Comparison of ENCODE assay signal across 16 cellular contexts in the genomic region with DNA sequence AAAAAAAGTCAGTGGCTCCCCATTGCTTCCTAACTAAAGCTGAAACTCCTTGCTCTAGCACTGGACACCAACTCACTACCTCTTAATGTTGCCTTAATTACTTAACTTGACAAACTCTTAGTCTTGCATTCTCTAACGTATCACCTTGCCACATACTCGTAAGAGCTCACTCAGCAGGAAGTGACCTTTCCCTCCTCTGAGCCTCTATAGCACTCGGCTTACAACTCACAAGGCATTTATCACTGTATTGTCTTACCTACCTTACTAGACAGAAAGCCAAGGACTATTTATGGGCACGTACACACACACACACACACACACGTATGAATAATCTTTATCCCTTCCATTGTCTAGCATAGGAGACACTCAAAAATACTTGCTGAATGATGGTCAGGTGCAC. TPM values are rescaled to one million over a fixed set of nuclear protein-coding genes. Genes with fewer than 3 reads are reported as not detected.
DNase-seq lines count a peak whose midpoint lies in the region; ATAC-seq and TF ChIP-seq lines count a peak whose summit lies in the region.
"Had no signal": no experiment of that assay in that cellular context is flagged by ENCODE, and none has a peak within 500 bp of the region (broad histone marks: within the 10 kb centered on the region; RNA-seq: fewer than 3 reads in every experiment).

No MANE protein-coding gene starts in this region.

- H3K27ac ChIP-seq in left lung = no peak overlapping the region
- no peak overlapping the region for H3K27ac ChIP-seq in upper lobe of right lung
- no peak overlapping the region for H3K27ac ChIP-seq in SK-N-SH (ENCODE audit: low read depth in 2 of 2, low read length in 1 of 2)
- H3K27ac ChIP-seq: prostate gland had no signal

- H2AFZ ChIP-seq in SK-N-SH (ENCODE audit: low read depth) = no peak overlapping the region

- H3K36me3 ChIP-seq in left lung = no peaks in the 10 kb centered on the region
- H3K36me3 ChIP-seq in upper lobe of right lung = no peaks in the 10 kb centered on the region
- H3K36me3 ChIP-seq in SK-N-SH (replicated peaks in 1 of 2; ENCODE audit: control insufficient read depth in 1 of 2, insufficient read depth in 2 of 2, low read length in 1 of 2) = no peaks in the 10 kb centered on the region
- H3K36me3 ChIP-seq: prostate gland had no signal

- TF ChIP-seq RAD21 in SK-N-SH (IDR thresholded peaks at IDR 0.05; ENCODE audit: low read length) = no peak

- peak; percentile 16 to 70 for ATAC-seq in activated naive CD4-positive, alpha-beta T cell treated with anti-CD3 and anti-CD28 coated beads, Interleukin-2, amount 50 U/mL, for 72 hours
- ATAC-seq in left lung = peak; percentile 57
- ATAC-seq in upper lobe of right lung = peak; percentile 39

- no peaks in the 10 kb centered on the region for H3F3A ChIP-seq in SK-N-SH (replicated peaks; ENCODE audit: insufficient read depth)

- H3K27me3 Mint-ChIP-seq in activated naive CD4-positive, alpha-beta T cell treated with anti-CD3 and anti-CD28 coated beads, Interleukin-2, amount 50 U/mL, for 24 hours = no peaks in the 10 kb centered on the region

- H3K4me1 ChIP-seq in left lung (peaks cover 0 to 3% of the 10 kb centered on the region in 2 donors), upper lobe of right lung (no peaks in the 10 kb centered on the region), SK-N-SH (ENCODE audit: control insufficient read depth in 1 of 2, insufficient read depth in 2 of 2, low read depth in 1 of 2, low read length in 1 of 2) (peaks cover 4 to 11% of the 10 kb centered on the region in 2 experiments)
- H3K4me1 ChIP-seq: prostate gland had no signal

- no peaks in the 10 kb centered on the region for H3K9me3 Mint-ChIP-seq in activated naive CD4-positive, alpha-beta T cell treated with anti-CD3 and anti-CD28 coated beads, Interleukin-2, amount 50 U/mL, for 24 hours
- no peaks in the 10 kb centered on the region for H3K9me3 Mint-ChIP-seq in activated naive CD4-positive, alpha-beta T cell treated with anti-CD3 and anti-CD28 coated beads, Interleukin-2, amount 50 U/mL, for 72 hours

- H3K36me3 Mint-ChIP-seq in activated naive CD4-positive, alpha-beta T cell treated with anti-CD3 and anti-CD28 coated beads, Interleukin-2, amount 50 U/mL, for 24 hours = peaks cover 4% of the 10 kb centered on the region
- peaks cover 0 to 13% of the 10 kb centered on the region in 2 donors for H3K36me3 Mint-ChIP-seq in activated naive CD4-positive, alpha-beta T cell treated with anti-CD3 and anti-CD28 coated beads, Interleukin-2, amount 50 U/mL, for 72 hours

- WGBS in SK-N-SH (ENCODE audit: low lambda C conversion rate) = 90% methylated on average over 5 of the region's 5 CpGs

- CTCF ChIA-PET in SK-N-SH (lab: Yijun Ruan, JAX) = interaction anchor here (1.0 kb wide), 1 partner anchor 14 kb away, joined by 4 read pairs; no protein-coding TSS in a partner anchor

- H3K4me2 ChIP-seq in SK-N-SH = no peak overlapping the region

- no peaks in the 10 kb centered on the region for H3K9me3 ChIP-seq in left lung
- no peaks in the 10 kb centered on the region for H3K9me3 ChIP-seq in upper lobe of right lung
- no peaks in the 10 kb centered on the region for H3K9me3 ChIP-seq in SK-N-SH
- H3K9me3 ChIP-seq: prostate gland had no signal

- no peaks in the 10 kb centered on the region for H4K20me1 ChIP-seq in SK-N-SH (ENCODE audit: insufficient read depth)

- DNase-seq in activated naive CD4-positive, alpha-beta T cell (lab: John Stamatoyannopoulos, UW) = no peak
- no peak for DNase-seq in activated naive CD4-positive, alpha-beta T cell treated with anti-CD3 and anti-CD28 coated beads, Interleukin-2, amount 50 U/mL, for 72 hours (ENCODE audit: low spot score in 2 of 2)
- DNase-seq in left lung = no peak
- DNase-seq in upper lobe of right lung = no peak
- DNase-seq in NOMO-1 treated with DMSO at 0.1 percent for 48 hours (lab: John Stamatoyannopoulos, UW; ENCODE audit: unreplicated experiment) = no peak
- DNase-seq in SK-N-SH = no peak
- no peak for DNase-seq in NAMALWA (ENCODE audit: low spot score)
- DNase-seq: activated CD8-positive, alpha-beta memory T cell treated with anti-CD3 and anti-CD28 coated beads, Interleukin-2, amount 50 U/mL, for 48 hours; AML-193; HCEC 1CT; hippocampal formation; NCI-H526 treated with DMSO at 0.1 percent for 48 hours; SHP77 treated with DMSO at 0.1 percent for 48 hours had no signal

- H3K79me2 ChIP-seq in SK-N-SH (ENCODE audit: insufficient read depth) = no peaks in the 10 kb centered on the region

- no peaks in the 10 kb centered on the region for H3K27me3 ChIP-seq in left lung
- H3K27me3 ChIP-seq in upper lobe of right lung = no peaks in the 10 kb centered on the region
- H3K27me3 ChIP-seq in SK-N-SH (ENCODE audit: insufficient read depth) = no peaks in the 10 kb centered on the region

- POLR2A ChIA-PET in SK-N-SH (lab: Yijun Ruan, JAX) = no interaction called here

- H3K4me3 Mint-ChIP-seq in activated naive CD4-positive, alpha-beta T cell treated with anti-CD3 and anti-CD28 coated beads, Interleukin-2, amount 50 U/mL, for 24 hours = peak overlapping the region; percentile 57

- TF ChIP-seq CTCF in left lung (IDR thresholded peaks at IDR 0.05) (no peak), upper lobe of right lung (IDR thresholded peaks at IDR 0.05) (no peak), SK-N-SH (IDR thresholded peaks at IDR 0.05) (no peak)

- intact Hi-C loops in left lung (cut with DNase I) (no loop called here), upper lobe of right lung (cut with DNase I) (no loop called here)

- no peaks in the 10 kb centered on the region for H3K9me2 ChIP-seq in SK-N-SH

- H3K4me3 ChIP-seq in left lung (no peak overlapping the region), upper lobe of right lung (no peak overlapping the region), SK-N-SH (ENCODE audit: low read depth in 2 of 2, low read length in 1 of 2) (no peak overlapping the region)
- H3K4me3 ChIP-seq: prostate gland had no signal

- H3K4me1 Mint-ChIP-seq in activated naive CD4-positive, alpha-beta T cell treated with anti-CD3 and anti-CD28 coated beads, Interleukin-2, amount 50 U/mL, for 24 hours = peaks cover 77% of the 10 kb centered on the region

- TF ChIP-seq EP300 in SK-N-SH (IDR thresholded peaks at IDR 0.05; ENCODE audit: borderline replicate concordance in 1 of 2, low read depth in 1 of 2, low read length in 1 of 2) = no peak

- peak overlapping the region; percentile 92 for H3K27ac Mint-ChIP-seq in activated naive CD4-positive, alpha-beta T cell treated with anti-CD3 and anti-CD28 coated beads, Interleukin-2, amount 50 U/mL, for 24 hours
- H3K27ac Mint-ChIP-seq in activated naive CD4-positive, alpha-beta T cell treated with anti-CD3 and anti-CD28 coated beads, Interleukin-2, amount 50 U/mL, for 72 hours = peak overlapping the region in 1 of 2 donors; percentile 50

- no peak overlapping the region for H3K9ac ChIP-seq in SK-N-SH

TF ChIP-seq in SK-N-SH, 30 proteins besides CTCF, POLR2A, EP300 and RAD21:
- TF ChIP-seq NFIC (IDR thresholded peaks at IDR 0.05; ENCODE audit: borderline replicate concordance) = no peak
- TF ChIP-seq FOXM1 (IDR thresholded peaks at IDR 0.05; ENCODE audit: low read depth) = no peak
- TF ChIP-seq FOXJ3 (CRISPR knock-in tag; IDR thresholded peaks at IDR 0.05) = no peak
- no peak for TF ChIP-seq USF1 (IDR thresholded peaks at IDR 0.05; ENCODE audit: borderline replicate concordance, low read depth)
- TF ChIP-seq GATA2 (CRISPR knock-in tag; IDR thresholded peaks at IDR 0.05) = no peak
- TF ChIP-seq FOSL2 (IDR thresholded peaks at IDR 0.05; ENCODE audit: borderline replicate concordance, low read depth) = no peak
- TF ChIP-seq POLR2AphosphoS5 (IDR thresholded peaks at IDR 0.05; ENCODE audit: low read depth, low read length) = no peak
- TF ChIP-seq, protein P1, sequence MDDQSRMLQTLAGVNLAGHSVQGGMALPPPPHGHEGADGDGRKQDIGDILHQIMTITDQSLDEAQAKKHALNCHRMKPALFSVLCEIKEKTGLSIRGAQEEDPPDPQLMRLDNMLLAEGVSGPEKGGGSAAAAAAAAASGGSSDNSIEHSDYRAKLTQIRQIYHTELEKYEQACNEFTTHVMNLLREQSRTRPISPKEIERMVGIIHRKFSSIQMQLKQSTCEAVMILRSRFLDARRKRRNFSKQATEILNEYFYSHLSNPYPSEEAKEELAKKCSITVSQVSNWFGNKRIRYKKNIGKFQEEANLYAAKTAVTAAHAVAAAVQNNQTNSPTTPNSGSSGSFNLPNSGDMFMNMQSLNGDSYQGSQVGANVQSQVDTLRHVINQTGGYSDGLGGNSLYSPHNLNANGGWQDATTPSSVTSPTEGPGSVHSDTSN (IDR thresholded peaks at IDR 0.05) = no peak
- no peak for TF ChIP-seq CHD2 (IDR thresholded peaks at IDR 0.05; ENCODE audit: low read length, partially characterized antibody)
- TF ChIP-seq TAF1 (IDR thresholded peaks at IDR 0.05; ENCODE audit: borderline replicate concordance, low read depth, low read length) = no peak

RNA-seq across cellular contexts. Expression of gene CEP41, which starts 21.2 kb away (rescaled TPM):
- 10 to 100 TPM; 12.6 to 15.1 TPM for total RNA-seq in activated naive CD4-positive, alpha-beta T cell treated with anti-CD3 and anti-CD28 coated beads, Interleukin-2, amount 50 U/mL, for 72 hours
- total RNA-seq in left lung = 10 to 100 TPM; 12.4 to 16.0 TPM
- total RNA-seq in upper lobe of right lung = 11.3 TPM
- polyA plus RNA-seq in SK-N-SH (2012; rRNA removed) = 20.9 and 25.8 TPM in 2 replicates
- polyA plus RNA-seq in SK-N-SH (2012; cell fraction: cytosol; rRNA removed) = 20.9 and 23.3 TPM in 2 replicates
- polyA plus RNA-seq in SK-N-SH (2012; cell fraction: nucleus; rRNA removed) = 23.1 and 25.8 TPM in 2 replicates

RNA-seq across cellular contexts. Expression of gene CPA1, which starts 39.4 kb away (rescaled TPM):
- not detected for total RNA-seq in activated naive CD4-positive, alpha-beta T cell treated with anti-CD3 and anti-CD28 coated beads, Interleukin-2, amount 50 U/mL, for 72 hours
- total RNA-seq in left lung (under 1 TPM in 1 of 2 donors, not detected in 1; 0.34 TPM), upper lobe of right lung (not detected)
- 0.05 and 0.24 TPM in 2 replicates for polyA plus RNA-seq in SK-N-SH (2012; rRNA removed)
- polyA plus RNA-seq in SK-N-SH (2012; cell fraction: cytosol; rRNA removed) = 0.06 and 0.12 TPM in 2 replicates
- 0.19 and 0.36 TPM in 2 replicates for polyA plus RNA-seq in SK-N-SH (2012; cell fraction: nucleus; rRNA removed)
- total RNA-seq: HT-29 had no signal
